17 cellular contexts compared by ENCODE assay signal in the genomic region with DNA sequence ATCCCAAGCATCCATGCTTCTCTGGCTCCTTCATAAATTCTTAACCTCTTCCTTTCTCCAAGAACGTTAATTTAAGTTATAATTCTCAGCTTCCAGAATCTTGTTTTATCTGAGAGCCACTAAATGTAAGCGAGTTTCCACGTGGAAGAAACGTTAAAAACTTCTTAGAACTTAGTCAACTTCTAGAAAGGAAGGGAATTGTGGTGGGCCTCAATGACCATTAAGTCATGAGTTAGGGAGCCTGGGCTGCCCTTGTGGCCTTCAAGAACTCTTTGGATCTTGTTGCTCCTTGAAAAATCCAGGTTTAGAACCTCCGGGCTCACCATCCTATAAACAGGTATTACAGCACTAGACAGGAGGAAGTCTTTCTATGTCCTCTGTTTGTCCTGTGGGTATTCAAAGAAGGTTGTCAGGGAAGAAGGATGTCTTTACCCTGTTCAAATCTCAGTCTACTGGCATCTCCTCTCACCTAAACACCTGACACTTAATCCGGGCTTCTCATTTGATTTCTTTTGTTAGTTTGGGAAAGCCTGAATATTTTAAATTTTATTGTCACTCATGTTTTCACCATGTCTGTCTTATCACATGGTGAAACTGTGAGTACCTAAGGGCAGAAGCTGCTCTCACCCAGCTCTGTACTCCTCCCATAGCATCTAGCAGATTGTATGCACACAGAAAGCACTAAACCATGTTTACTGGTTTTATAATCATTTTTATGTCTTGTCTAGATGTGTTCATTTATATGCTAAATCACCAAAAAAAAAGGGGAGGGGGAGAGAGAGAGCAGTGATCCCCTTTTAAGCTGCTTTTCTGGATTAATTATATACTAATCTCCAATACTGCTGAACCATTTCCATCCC. TPM values are rescaled to one million over a fixed set of nuclear protein-coding genes. Genes with fewer than 3 reads are reported as not detected.
DNase-seq lines count a peak whose midpoint lies in the region; ATAC-seq, FAIRE-seq and TF ChIP-seq lines count a peak whose summit lies in the region.
"Had no signal": no experiment of that assay in that cellular context is flagged by ENCODE, and none has a peak within 500 bp of the region (broad histone marks: within the 10 kb centered on the region; RNA-seq: fewer than 3 reads in every experiment).

No MANE protein-coding gene starts in this region.

- no peaks in the 10 kb centered on the region for H3K27me3 ChIP-seq in endothelial cell of umbilical vein (ENCODE audit: control insufficient read depth in 2 of 2, insufficient read depth in 2 of 2, low read length in 2 of 2)
- H3K27me3 ChIP-seq in neural cell (ENCODE audit: insufficient read depth, low read depth, low read length) = no peaks in the 10 kb centered on the region
- H3K27me3 ChIP-seq: thyroid gland had no signal

- peaks cover 81% of the 10 kb centered on the region for H3K4me1 Mint-ChIP-seq in HFFc6 (ENCODE audit: low read depth)
- H3K4me1 Mint-ChIP-seq: activated naive CD8-positive, alpha-beta T cell treated with anti-CD3 and anti-CD28 coated beads for 36 hours had no signal

- H3K27ac ChIP-seq in A549 = peak overlapping the region; percentile 8 to 42; a peak in 3 of 6 replicates
- peak overlapping the region; percentile 83 for H3K27ac ChIP-seq in endothelial cell of umbilical vein (ENCODE audit: insufficient read depth, low read depth, low read length)
- H3K27ac ChIP-seq in neural cell (ENCODE audit: low read length) = peak overlapping the region; percentile 19
- H3K27ac ChIP-seq: thyroid gland had no signal

- peaks cover 98% of the 10 kb centered on the region for H3K36me3 Mint-ChIP-seq in HFFc6 (ENCODE audit: low read depth)
- H3K36me3 Mint-ChIP-seq: activated naive CD8-positive, alpha-beta T cell treated with anti-CD3 and anti-CD28 coated beads for 36 hours; natural killer cell treated with Interleukin-12 subunit alpha and Interleukin-12 subunit beta and Interleukin-15 and Interleukin-18, amount 100 ng/mL, for 72 hours had no signal

- CTCF ChIA-PET in A549 (lab: Yijun Ruan, JAX) = interaction anchor here (1.0 to 2.7 kb wide), 3 partner anchors 127 to 886 kb away, joined by 3 to 8 read pairs (median 3); no protein-coding TSS in a partner anchor
- CTCF ChIA-PET in endothelial cell of umbilical vein (lab: Charles Lee) = interaction anchor here (1.1 to 2.6 kb wide), 5 partner anchors 13 to 836 kb away, joined by 3 to 11 read pairs (median 6); no protein-coding TSS in a partner anchor

- TF ChIP-seq RAD21 in A549 (conservative IDR thresholded peaks at IDR 0.05 in 1 of 2, IDR thresholded peaks at IDR 0.05 in 1 of 2) = no peak
- no peak for TF ChIP-seq RAD21 in neural cell (conservative IDR thresholded peaks at IDR 0.05)

- H2AFZ ChIP-seq in endothelial cell of umbilical vein (ENCODE audit: low read depth, low read length) (no peak overlapping the region), neural cell (ENCODE audit: low read depth, low read length) (no peak overlapping the region)

- H3K36me3 ChIP-seq in endothelial cell of umbilical vein (ENCODE audit: control insufficient read depth in 2 of 2, extremely low read depth in 1 of 2, insufficient read depth in 2 of 2, low read length in 2 of 2) = peaks cover 0 to 33% of the 10 kb centered on the region in 2 experiments
- no peaks in the 10 kb centered on the region for H3K36me3 ChIP-seq in neural cell (ENCODE audit: insufficient read depth, low read length)
- H3K36me3 ChIP-seq: thyroid gland had no signal

- no peak for FAIRE-seq in A549 (lab: Jason Lieb, UNC)
- FAIRE-seq in endothelial cell of umbilical vein (lab: Jason Lieb, UNC) = no peak
- FAIRE-seq: frontal cortex, GM19239, H1 had no signal

- H4K20me1 ChIP-seq in endothelial cell of umbilical vein (replicated peaks; ENCODE audit: control insufficient read depth, extremely low read depth, insufficient read depth, low read length) (peaks cover 20% of the 10 kb centered on the region), neural cell (ENCODE audit: insufficient read depth) (no peaks in the 10 kb centered on the region)

- peak overlapping the region; percentile 99 for H3K27ac Mint-ChIP-seq in HFFc6
- H3K27ac Mint-ChIP-seq: activated naive CD8-positive, alpha-beta T cell treated with anti-CD3 and anti-CD28 coated beads for 36 hours; natural killer cell treated with Interleukin-12 subunit alpha and Interleukin-12 subunit beta and Interleukin-15 and Interleukin-18, amount 100 ng/mL, for 72 hours had no signal

- intact Hi-C loops in endothelial cell of umbilical vein (cut with micrococcal nuclease) = loop anchor here (10.0 kb wide), 1 partner anchor 496 kb away; no protein-coding TSS in a partner anchor

- 74% methylated on average over 6 of the region's 6 CpGs for WGBS in A549 (ENCODE audit: missing lambda C conversion rate)

- H3K4me2 ChIP-seq in A549 (peak overlapping the region; percentile 97), endothelial cell of umbilical vein (ENCODE audit: insufficient read depth, low read length) (peak overlapping the region; percentile 94), neural cell (ENCODE audit: low read length) (peak overlapping the region; percentile 24)

- DNase-seq in A549 (ENCODE audit: low read depth in 1 of 2, low spot score in 1 of 2) (no peak), HFFc6 (peak; percentile 40), endothelial cell of umbilical vein (ENCODE audit: low read depth, low spot score) (peak; percentile 28), NCI-H1105 (lab: John Stamatoyannopoulos, UW) (no peak)
- DNase-seq: activated naive CD8-positive, alpha-beta T cell treated with anti-CD3 and anti-CD28 coated beads for 36 hours; activated T-cell treated with anti-CD3 and anti-CD28 coated beads for 4 hours; DMS53; MM.1S; thyroid gland had no signal

- dilution Hi-C loops in endothelial cell of umbilical vein (cut with MboI; ENCODE audit: extremely low pct_ligation_motif_present, low sequenced_read_pairs) = loop anchor here (25.0 kb wide), 1 partner anchor 344 kb away; no protein-coding TSS in a partner anchor

- H3K9me1 ChIP-seq in endothelial cell of umbilical vein (replicated peaks; ENCODE audit: control insufficient read depth, extremely low read depth, insufficient read depth, low read length) = no peaks in the 10 kb centered on the region

- no peak for TF ChIP-seq EP300 in A549 (IDR thresholded peaks at IDR 0.05)
- no peak for TF ChIP-seq EP300 in neural cell (conservative IDR thresholded peaks at IDR 0.05; ENCODE audit: poor library complexity, severe bottlenecking)

- peaks cover 6% of the 10 kb centered on the region for H3F3A ChIP-seq in neural cell (ENCODE audit: insufficient read depth, low read length, poor library complexity, severe bottlenecking)

- H3K4me3 ChIP-seq in A549 = peak overlapping the region; percentile 17; the same call in 1 of the 3 replicates
- H3K4me3 ChIP-seq in endothelial cell of umbilical vein (replicated peaks in 1 of 3; ENCODE audit: insufficient read depth in 1 of 3, low read depth in 1 of 3, low read length in 3 of 3) = peak overlapping the region in 1 of 3 experiments; percentile 41
- H3K4me3 ChIP-seq in neural cell (ENCODE audit: low read length) = peak overlapping the region; percentile 76
- H3K4me3 ChIP-seq: thyroid gland had no signal

- peaks cover 84% of the 10 kb centered on the region for H3K4me1 ChIP-seq in A549
- peaks cover 82% of the 10 kb centered on the region for H3K4me1 ChIP-seq in endothelial cell of umbilical vein (ENCODE audit: control insufficient read depth, extremely low read depth, insufficient read depth, low read length)

- H3K79me2 ChIP-seq in endothelial cell of umbilical vein (ENCODE audit: control insufficient read depth, insufficient read depth, low read length) = peaks cover 100% of the 10 kb centered on the region
- H3K79me2 ChIP-seq in neural cell (replicated peaks; ENCODE audit: insufficient read depth, low read length) = peaks cover 96% of the 10 kb centered on the region

- H3K9me3 ChIP-seq in A549 (no peaks in the 10 kb centered on the region), endothelial cell of umbilical vein (replicated peaks; ENCODE audit: control insufficient read depth, insufficient read depth, low read length) (no peaks in the 10 kb centered on the region), neural cell (ENCODE audit: low read length) (no peaks in the 10 kb centered on the region)
- H3K9me3 ChIP-seq: thyroid gland had no signal

- ATAC-seq in A549 (0 out of 6 replicates have a peak, but pooled peaks of 1 of the 2 experiments have one; percentile 0), GM19463 (IDR thresholded peaks at IDR 0.05; ENCODE audit: unreplicated experiment) (no peak), HG02981 (IDR thresholded peaks at IDR 0.05; ENCODE audit: unreplicated experiment) (no peak), GM19455 (IDR thresholded peaks at IDR 0.05; ENCODE audit: unreplicated experiment) (no peak)
- ATAC-seq: natural killer cell treated with Interleukin-12 subunit alpha and Interleukin-12 subunit beta and Interleukin-15 and Interleukin-18, amount 100 ng/mL, for 72 hours had no signal

- H3K9me2 ChIP-seq in neural cell (ENCODE audit: insufficient read depth, low read length) = no peaks in the 10 kb centered on the region

- POLR2A ChIA-PET in A549 (lab: Yijun Ruan, JAX) = interaction anchor here (0.7 to 1.2 kb wide), 2 partner anchors 120 to 129 kb away, joined by 3 read pairs; no protein-coding TSS in a partner anchor
- POLR2A ChIA-PET in endothelial cell of umbilical vein (lab: Charles Lee) = interaction anchor here (0.7 to 2.1 kb wide), 5 partner anchors 9 to 759 kb away, joined by 3 to 9 read pairs (median 4); no protein-coding TSS in a partner anchor

- H3K9me3 Mint-ChIP-seq in HFFc6 = peaks cover 46% of the 10 kb centered on the region
- H3K9me3 Mint-ChIP-seq: activated naive CD8-positive, alpha-beta T cell treated with anti-CD3 and anti-CD28 coated beads for 36 hours; natural killer cell treated with Interleukin-12 subunit alpha and Interleukin-12 subunit beta and Interleukin-15 and Interleukin-18, amount 100 ng/mL, for 72 hours had no signal

- H3K4me3 Mint-ChIP-seq in HFFc6 = peak overlapping the region; percentile 98
- H3K4me3 Mint-ChIP-seq: activated naive CD8-positive, alpha-beta T cell treated with anti-CD3 and anti-CD28 coated beads for 36 hours; natural killer cell treated with Interleukin-12 subunit alpha and Interleukin-12 subunit beta and Interleukin-15 and Interleukin-18, amount 100 ng/mL, for 72 hours had no signal

- TF ChIP-seq POLR2A in A549 (IDR thresholded peaks at IDR 0.05; ENCODE audit: low read length) (no peak), endothelial cell of umbilical vein (IDR thresholded peaks at IDR 0.05; ENCODE audit: low read depth, low read length) (no peak)

- BruUV-seq in endothelial cell of umbilical vein (replicated peaks; lab: Mats Ljungman, UMichigan) = no TSS peak

- H3K27me3 Mint-ChIP-seq in HFFc6 (ENCODE audit: insufficient read depth) = peaks cover 84% of the 10 kb centered on the region

- H3K9ac ChIP-seq in endothelial cell of umbilical vein (replicated peaks; ENCODE audit: extremely low read depth, insufficient read depth, low read length) (peak overlapping the region; percentile 66), neural cell (ENCODE audit: low read length) (no peak overlapping the region)

- TF ChIP-seq CTCF in A549 (IDR thresholded peaks at IDR 0.05) (no peak), HFFc6 (IDR thresholded peaks at IDR 0.05) (no peak), endothelial cell of umbilical vein (IDR thresholded peaks at IDR 0.05; ENCODE audit: extremely low read depth in 1 of 2, insufficient read depth in 1 of 2, low read depth in 1 of 2, low read length in 2 of 2) (no peak), neural cell (IDR thresholded peaks at IDR 0.05; ENCODE audit: poor library complexity, severe bottlenecking) (no peak)

RNA-seq across cellular contexts. Expression of gene RND3, which starts 6.3 kb away (rescaled TPM):
- polyA plus RNA-seq in A549 (2011; rRNA removed) = 127 and 137 TPM in 2 replicates
- 33.7 and 35.9 TPM in 2 replicates for polyA plus RNA-seq in A549 (2012; cell fraction: cytosol; rRNA removed)
- polyA plus RNA-seq in A549 (2012; cell fraction: nucleus; rRNA removed) = 21.6 and 24.5 TPM in 2 replicates
- 56.8 to 62.0 TPM (median 61.7 TPM) in 3 replicates for polyA plus RNA-seq in A549 (2017; fragmentation: RNase III; extraction: RNeasy Plus Mini Kit Qiagen cat#74134 plus additional on column Dnase treatment)
- polyA minus RNA-seq in A549 (2011; rRNA and poly(A)+ RNA removed) = 137 and 144 TPM in 2 replicates
- 100 to 1,000 TPM; 365 to 525 (median 438) TPM for total RNA-seq in HFFc6 (2021; fragmentation: NEBNext Ultra II Directional; extraction: Animal tissue kit (Norgen Biotek cat#: 25700))
- total RNA-seq in endothelial cell of umbilical vein = 132 and 158 TPM in 2 replicates
- polyA plus RNA-seq in endothelial cell of umbilical vein = 53.3 and 57.1 TPM in 2 replicates
- 107 and 123 TPM in 2 replicates for polyA plus RNA-seq in endothelial cell of umbilical vein (2011; cell fraction: cytosol; rRNA removed)
- 175 and 179 TPM in 2 replicates for polyA plus RNA-seq in endothelial cell of umbilical vein (2011; cell fraction: nucleus; rRNA removed)
- polyA plus RNA-seq in endothelial cell of umbilical vein (2012) = 190 and 258 TPM in 2 replicates
- 260 and 272 TPM in 2 replicates for polyA minus RNA-seq in endothelial cell of umbilical vein
- 15.0 TPM for polyA minus RNA-seq in endothelial cell of umbilical vein (2011; cell fraction: cytosol; rRNA and poly(A)+ RNA removed)
- 211 and 223 TPM in 2 replicates for polyA minus RNA-seq in endothelial cell of umbilical vein (2011; cell fraction: nucleus; rRNA and poly(A)+ RNA removed)
- 126 and 143 TPM in 2 replicates for polyA plus RNA-seq in neural cell
- polyA minus RNA-seq in neural cell = 225 and 239 TPM in 2 replicates
- total RNA-seq: activated naive CD8-positive, alpha-beta T cell treated with anti-CD3 and anti-CD28 coated beads for 36 hours; natural killer cell treated with Interleukin-12 subunit alpha and Interleukin-12 subunit beta and Interleukin-15 and Interleukin-18, amount 100 ng/mL, for 72 hours had no signal

Comparison
In these comparisons a context has a peak if more than half of its experiments do, and no peak if none do; other contexts are left out.
1. DNase-seq: peak in HFFc6 (single experiment) and endothelial cell of umbilical vein (single experiment); none in A549 (0 of 2) and NCI-H1105 (single experiment).
2. H3K27ac ChIP-seq: peak in every context shown above with its lines; median percentile 83 in endothelial cell of umbilical vein; 25 in A549; 19 in neural cell.
3. H3K4me2 ChIP-seq: peak in every context shown above with its lines; median percentile 97 in A549; 94 in endothelial cell of umbilical vein; 24 in neural cell.